In genomic region chr14:105475269-105475915, GRCh38 we compare ENCODE assay signal across 8 cellular contexts. TPM values are rescaled to one million over a fixed set of nuclear protein-coding genes. Genes with fewer than 3 reads are reported as not detected.
DNase-seq lines count a peak whose midpoint lies in the region; ATAC-seq and TF ChIP-seq lines count a peak whose summit lies in the region.

No MANE protein-coding gene starts in this region.

- H3K9me3 Mint-ChIP-seq in chondrocyte (ENCODE audit: low read depth) (no peaks in the 10 kb centered on the region), memory B cell (peaks cover 3% of the 10 kb centered on the region)

- H3K4me3 Mint-ChIP-seq in chondrocyte (ENCODE audit: unreplicated experiment) (peak overlapping the region; percentile 79), memory B cell (peak overlapping the region; percentile 50)

- no peak for TF ChIP-seq CTCF in chondrocyte (IDR thresholded peaks at IDR 0.05)

- H3K27ac ChIP-seq in urinary bladder (ENCODE audit: low read depth) = peak overlapping the region; percentile 84

- 2% methylated on average over 39 of the region's 39 CpGs for WGBS in urinary bladder

- H3K27ac Mint-ChIP-seq in chondrocyte (ENCODE audit: unreplicated experiment) = peak overlapping the region; percentile 83
- no peak overlapping the region for H3K27ac Mint-ChIP-seq in memory B cell

- TF ChIP-seq RAD21 in Ishikawa (IDR thresholded peaks at IDR 0.05; ENCODE audit: low read depth) = no peak

- DNase-seq in AG08396 (ENCODE audit: low spot score) = peak; percentile 65
- DNase-seq in chondrocyte (ENCODE audit: low spot score) = no peak
- DNase-seq in memory B cell (ENCODE audit: low spot score in 2 of 2) = no peak
- DNase-seq in NCI-H1930 (lab: John Stamatoyannopoulos, UW) = no peak

- H3K4me1 ChIP-seq in urinary bladder (ENCODE audit: insufficient read depth) = peaks cover 2% of the 10 kb centered on the region

- H3K36me3 Mint-ChIP-seq in chondrocyte (ENCODE audit: low read depth) (peaks cover 2% of the 10 kb centered on the region), memory B cell (peaks cover 6% of the 10 kb centered on the region)

- H3K4me3 ChIP-seq in urinary bladder (ENCODE audit: low read depth, low read length) = peak overlapping the region; percentile 74

- TF ChIP-seq EP300 in Ishikawa (IDR thresholded peaks at IDR 0.05; ENCODE audit: borderline replicate concordance) = no peak

- ATAC-seq in memory B cell (ENCODE audit: low read depth) = no peak
- no peak for ATAC-seq in HG02623 (IDR thresholded peaks at IDR 0.05; ENCODE audit: unreplicated experiment)
- ATAC-seq in HG03097 (IDR thresholded peaks at IDR 0.05; ENCODE audit: low FRiP score, unreplicated experiment) = no peak

- no peaks in the 10 kb centered on the region for H3K36me3 ChIP-seq in urinary bladder (ENCODE audit: insufficient read depth)

- H3K27me3 Mint-ChIP-seq in chondrocyte (ENCODE audit: low read depth) = no peaks in the 10 kb centered on the region
- H3K27me3 Mint-ChIP-seq in memory B cell = no peaks in the 10 kb centered on the region

- H3K4me1 Mint-ChIP-seq in chondrocyte (ENCODE audit: low read depth) (peaks cover 41% of the 10 kb centered on the region), memory B cell (peaks cover 21% of the 10 kb centered on the region)

TF ChIP-seq in Ishikawa, 13 proteins besides CTCF, POLR2A, EP300 and RAD21:
- peak; percentile 28 for TF ChIP-seq ZBTB7A (IDR thresholded peaks at IDR 0.05; ENCODE audit: low read depth)
- TF ChIP-seq, protein P1, sequence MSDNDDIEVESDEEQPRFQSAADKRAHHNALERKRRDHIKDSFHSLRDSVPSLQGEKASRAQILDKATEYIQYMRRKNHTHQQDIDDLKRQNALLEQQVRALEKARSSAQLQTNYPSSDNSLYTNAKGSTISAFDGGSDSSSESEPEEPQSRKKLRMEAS (IDR thresholded peaks at IDR 0.05) = no peak
- 0 out of 2 replicates have a peak, but pooled peaks have one; percentile 15 for TF ChIP-seq TCF12 (IDR thresholded peaks at IDR 0.05; ENCODE audit: low read depth)
- no peak for TF ChIP-seq TAF1 (IDR thresholded peaks at IDR 0.05; ENCODE audit: low read depth)
- no peak for TF ChIP-seq NFIC (IDR thresholded peaks at IDR 0.05)
- peak; percentile 15; the same call in 1 of the 2 replicates for TF ChIP-seq EGR1 (IDR thresholded peaks at IDR 0.05)
- no peak for TF ChIP-seq USF1 (IDR thresholded peaks at IDR 0.05)

RNA-seq across cellular contexts. Expression of gene CRIP2, which starts 0.8 kb away (rescaled TPM):
- total RNA-seq in chondrocyte (166 to 264 TPM (median 247 TPM) in 3 replicates), urinary bladder (53.7 TPM)
- 245 TPM for polyA plus RNA-seq in urinary bladder

RNA-seq across cellular contexts. Expression of gene CRIP1, which starts 11.3 kb away (rescaled TPM):
- total RNA-seq in chondrocyte (38.7 to 181 TPM (median 174 TPM) in 3 replicates), urinary bladder (9.4 TPM)
- polyA plus RNA-seq in urinary bladder = 92.4 TPM

RNA-seq across cellular contexts. Expression of gene TEDC1, which starts 15.7 kb away (rescaled TPM):
- 12.9 to 15.5 TPM (median 14.3 TPM) in 3 replicates for total RNA-seq in chondrocyte
- 4.2 TPM for total RNA-seq in urinary bladder
- 10.6 TPM for polyA plus RNA-seq in urinary bladder

RNA-seq across cellular contexts. Expression of gene TMEM121, which starts 51.0 kb away (rescaled TPM):
- total RNA-seq in chondrocyte (4.4 to 8.9 TPM (median 6.0 TPM) in 3 replicates), urinary bladder (1.3 TPM)
- polyA plus RNA-seq in urinary bladder = 6.7 TPM

RNA-seq across cellular contexts. Expression of gene MTA1, which starts 55.8 kb away (rescaled TPM):
- total RNA-seq in chondrocyte (83.6 to 91.9 TPM (median 85.1 TPM) in 3 replicates), urinary bladder (51.5 TPM)
- polyA plus RNA-seq in urinary bladder = 67.3 TPM
